In genomic region chr20:35618372-35619131, GRCh38 we compare ENCODE assay signal across 8 cellular contexts. TPM values are rescaled to one million over a fixed set of nuclear protein-coding genes. Genes with fewer than 3 reads are reported as not detected.
A peak's percentile ranks its signal among the peaks of the same experiment; 100 is the strongest.
DNase-seq lines count a peak whose midpoint lies in the region; ATAC-seq and TF ChIP-seq lines count a peak whose summit lies in the region.

No MANE protein-coding gene starts in this region.

- H3K27ac Mint-ChIP-seq in T-helper 1 cell treated with Interleukin-12 subunit alpha and Interleukin-12 subunit beta and Interleukin-4 antibody, amounts not matched to agents 30 μg/mL and 1 μg/mL, for 36 hours, result peak overlapping the region; percentile 91
- H3K27ac Mint-ChIP-seq in chondrocyte (ENCODE audit: unreplicated experiment), result peak overlapping the region; percentile 97

- peaks cover 14% of the 10 kb centered on the region; the same call in 1 of the 2 replicates for H3K36me3 ChIP-seq in RWPE2 (ENCODE audit: low read depth)
- no peaks in the 10 kb centered on the region for H3K36me3 ChIP-seq in mucosa of descending colon (ENCODE audit: low read depth)

- no peak for TF ChIP-seq CTCF in RWPE2 (IDR thresholded peaks at IDR 0.05; ENCODE audit: poor library complexity, severe bottlenecking)
- no peak for TF ChIP-seq CTCF in chondrocyte (IDR thresholded peaks at IDR 0.05)
- no peak for TF ChIP-seq CTCF in mucosa of descending colon (IDR thresholded peaks at IDR 0.05)

- H3K27me3 ChIP-seq in RWPE2 (ENCODE audit: insufficient read depth, poor library complexity, severe bottlenecking), result no peaks in the 10 kb centered on the region

- H3K9me3 ChIP-seq in RWPE2 (ENCODE audit: severe bottlenecking), result no peaks in the 10 kb centered on the region
- H3K9me3 ChIP-seq in mucosa of descending colon, result no peaks in the 10 kb centered on the region

- peaks cover 4% of the 10 kb centered on the region for H3K36me3 Mint-ChIP-seq in T-helper 1 cell treated with Interleukin-12 subunit alpha and Interleukin-12 subunit beta and Interleukin-4 antibody, amounts not matched to agents 30 μg/mL and 1 μg/mL, for 36 hours (ENCODE audit: low read depth)
- peaks cover 2% of the 10 kb centered on the region for H3K36me3 Mint-ChIP-seq in chondrocyte (ENCODE audit: low read depth)

- H3K27ac ChIP-seq in RWPE2 (ENCODE audit: poor library complexity, severe bottlenecking), result peak overlapping the region; percentile 69

- peaks cover 7% of the 10 kb centered on the region for H3K4me1 ChIP-seq in RWPE2 (ENCODE audit: insufficient read depth, poor library complexity, severe bottlenecking)
- peaks cover 16% of the 10 kb centered on the region for H3K4me1 ChIP-seq in mucosa of descending colon (ENCODE audit: low read depth)

- H3K9me3 Mint-ChIP-seq in T-helper 1 cell treated with Interleukin-12 subunit alpha and Interleukin-12 subunit beta and Interleukin-4 antibody, amounts not matched to agents 30 μg/mL and 1 μg/mL, for 36 hours, result no peaks in the 10 kb centered on the region
- no peaks in the 10 kb centered on the region for H3K9me3 Mint-ChIP-seq in chondrocyte (ENCODE audit: low read depth)

- H3K4me3 Mint-ChIP-seq in T-helper 1 cell treated with Interleukin-12 subunit alpha and Interleukin-12 subunit beta and Interleukin-4 antibody, amounts not matched to agents 30 μg/mL and 1 μg/mL, for 36 hours, result peak overlapping the region; percentile 87
- peak overlapping the region; percentile 89 for H3K4me3 Mint-ChIP-seq in chondrocyte (ENCODE audit: unreplicated experiment)

- H3K4me3 ChIP-seq in RWPE2 (ENCODE audit: severe bottlenecking) (peak overlapping the region; percentile 37), mucosa of descending colon (no peak overlapping the region)

- H3K4me1 Mint-ChIP-seq in T-helper 1 cell treated with Interleukin-12 subunit alpha and Interleukin-12 subunit beta and Interleukin-4 antibody, amounts not matched to agents 30 μg/mL and 1 μg/mL, for 36 hours (ENCODE audit: low read depth), result peaks cover 29% of the 10 kb centered on the region
- H3K4me1 Mint-ChIP-seq in chondrocyte (ENCODE audit: low read depth), result peaks cover 34% of the 10 kb centered on the region

- intact Hi-C loops in mucosa of descending colon (cut with DNase I, micrococcal nuclease), result no loop called here

- ATAC-seq in RWPE2 (ENCODE audit: low read depth) (peak; percentile 2), mucosa of descending colon (no peak), GM18868 (IDR thresholded peaks at IDR 0.05; ENCODE audit: unreplicated experiment) (no peak), HG03571 (IDR thresholded peaks at IDR 0.05; ENCODE audit: unreplicated experiment) (no peak), GM19455 (IDR thresholded peaks at IDR 0.05; ENCODE audit: unreplicated experiment) (no peak)

- DNase-seq in T-helper 1 cell, result no peak
- DNase-seq in RWPE2 (ENCODE audit: low spot score), result peak; percentile 86
- no peak for DNase-seq in chondrocyte (ENCODE audit: low spot score)
- DNase-seq in mucosa of descending colon, result peak in 2 of 3 donors; percentile 52 to 69

- no peaks in the 10 kb centered on the region for H3K27me3 Mint-ChIP-seq in T-helper 1 cell treated with Interleukin-12 subunit alpha and Interleukin-12 subunit beta and Interleukin-4 antibody, amounts not matched to agents 30 μg/mL and 1 μg/mL, for 36 hours (ENCODE audit: low read depth)
- no peaks in the 10 kb centered on the region for H3K27me3 Mint-ChIP-seq in chondrocyte (ENCODE audit: low read depth)

RNA-seq across cellular contexts. Expression of gene SPAG4, which starts 2.9 kb away (rescaled TPM):
- total RNA-seq in chondrocyte, result 1.9 to 8.8 TPM (median 8.6 TPM) in 3 replicates
- total RNA-seq in mucosa of descending colon, result 1 to 10 TPM; 3.5 to 5.9 (median 4.1) TPM

RNA-seq across cellular contexts. Expression of gene CPNE1, which starts 46.1 kb away (rescaled TPM):
- total RNA-seq in chondrocyte, result 127 to 142 TPM (median 142 TPM) in 3 replicates
- 100 to 1,000 TPM; 117 to 188 (median 128) TPM for total RNA-seq in mucosa of descending colon

RNA-seq across cellular contexts. Expression of gene RBM12, which starts 46.1 kb away (rescaled TPM):
- total RNA-seq in chondrocyte (59.0 to 66.5 TPM (median 63.8 TPM) in 3 replicates), mucosa of descending colon (10 to 100 TPM; 68.3 to 72.5 (median 70.6) TPM)

Comparison
In these comparisons a context has a peak if more than half of its experiments do, and no peak if none do; other contexts are left out.
1. DNase-seq: peak in RWPE2 (single experiment) and mucosa of descending colon (2 of 3); none in T-helper 1 cell (0 of 5) and chondrocyte (single experiment).